19 cellular contexts compared by ENCODE assay signal in the genomic region with DNA sequence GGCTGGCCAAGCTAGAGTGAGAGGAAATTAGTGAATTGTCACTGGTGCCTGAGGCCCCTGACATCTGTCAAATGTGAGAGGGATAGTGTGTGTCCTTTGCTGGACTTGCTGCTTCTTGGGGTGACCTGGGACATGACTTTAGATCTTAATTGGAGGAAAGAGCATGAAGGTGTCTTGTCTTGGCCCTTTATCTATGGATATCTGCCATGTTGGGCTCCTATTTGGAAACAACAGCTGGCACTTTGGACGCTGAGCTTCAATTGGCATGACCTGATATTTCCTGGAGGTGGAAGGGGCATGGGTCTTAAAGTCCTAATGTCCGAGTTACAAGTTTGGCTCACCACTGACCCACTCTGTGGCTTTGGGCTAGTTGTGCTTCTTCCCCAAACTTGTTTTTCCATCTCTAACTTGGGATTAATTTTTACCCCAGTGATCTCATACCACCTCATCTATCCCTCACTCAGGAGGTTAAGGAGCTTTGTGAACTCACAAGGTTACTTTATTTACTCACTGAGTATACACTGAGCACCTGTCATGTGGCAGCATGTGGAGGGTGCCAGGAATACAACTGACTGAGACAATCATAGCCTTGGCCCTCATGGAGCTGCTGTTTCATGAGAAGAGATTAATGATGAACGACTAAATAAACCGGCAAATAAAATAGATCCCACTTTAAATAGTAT. TPM values are rescaled to one million over a fixed set of nuclear protein-coding genes. Genes with fewer than 3 reads are reported as not detected.
DNase-seq lines count a peak whose midpoint lies in the region; TF ChIP-seq lines count a peak whose summit lies in the region.
"Had no signal": no experiment of that assay in that cellular context is flagged by ENCODE, and none has a peak within 500 bp of the region (broad histone marks: within the 10 kb centered on the region; RNA-seq: fewer than 3 reads in every experiment).

No MANE protein-coding gene starts in this region.

- no peak overlapping the region for H3K4me3 ChIP-seq in epithelial cell of esophagus (ENCODE audit: low read length)
- H3K4me3 ChIP-seq: BLaER1, K562 had no signal

- TF ChIP-seq CTCF in epithelial cell of esophagus (IDR thresholded peaks at IDR 0.05; ENCODE audit: insufficient read depth, low read depth, low read length, missing control alignments) (no peak), GM10266 (IDR thresholded peaks at IDR 0.05; ENCODE audit: control insufficient read depth, insufficient read depth, low read depth, missing control alignments) (no peak)

- peak; percentile 20 for DNase-seq in DMS53 treated with DMSO at 0.1 percent for 48 hours (lab: John Stamatoyannopoulos, UW; ENCODE audit: unreplicated experiment)
- peak; percentile 35 for DNase-seq in epithelial cell of esophagus (ENCODE audit: low read depth)
- DNase-seq in islet precursor cell: peak; percentile 15
- peak; percentile 85 for DNase-seq in renal cortical epithelial cell (ENCODE audit: low read depth)
- no peak for DNase-seq in stimulated activated CD4-positive, alpha-beta T cell treated with anti-CD3 and anti-CD28 coated beads, Interleukin-2, amount 100 ng/mL, for 48 hours
- no peak for DNase-seq in GM10266 (ENCODE audit: extremely low spot score)
- DNase-seq in foreskin melanocyte: no peak
- DNase-seq: CD4-positive, alpha-beta memory T cell; DMS79; MV-4-11; NCI-H1417 treated with DMSO at 0.1 percent for 48 hours; NCI-H187 treated with DMSO at 0.1 percent for 48 hours; NCI-H226; NCI-H524 treated with DMSO at 0.1 percent for 48 hours; SHP77 treated with DMSO at 0.1 percent for 48 hours had no signal

RNA-seq across cellular contexts. Expression of gene CXCL14, which starts 30.1 kb away (rescaled TPM):
- total RNA-seq in renal cortical epithelial cell: 0.69 and 51.1 TPM in 2 replicates
- total RNA-seq: A673; CD4-positive, alpha-beta memory T cell; K562; RPMI7951 had no signal

Comparison
In these comparisons a context has a peak if more than half of its experiments do, and no peak if none do; other contexts are left out.
1. DNase-seq: peak in DMS53 treated with DMSO at 0.1 percent for 48 hours (single experiment), epithelial cell of esophagus (single experiment), islet precursor cell (single experiment) and renal cortical epithelial cell (single experiment); none in stimulated activated CD4-positive, alpha-beta T cell treated with anti-CD3 and anti-CD28 coated beads, Interleukin-2, amount 100 ng/mL, for 48 hours (0 of 2), GM10266 (single experiment) and foreskin melanocyte (single experiment).